9 cellular contexts compared by ENCODE assay signal in the genomic region with DNA sequence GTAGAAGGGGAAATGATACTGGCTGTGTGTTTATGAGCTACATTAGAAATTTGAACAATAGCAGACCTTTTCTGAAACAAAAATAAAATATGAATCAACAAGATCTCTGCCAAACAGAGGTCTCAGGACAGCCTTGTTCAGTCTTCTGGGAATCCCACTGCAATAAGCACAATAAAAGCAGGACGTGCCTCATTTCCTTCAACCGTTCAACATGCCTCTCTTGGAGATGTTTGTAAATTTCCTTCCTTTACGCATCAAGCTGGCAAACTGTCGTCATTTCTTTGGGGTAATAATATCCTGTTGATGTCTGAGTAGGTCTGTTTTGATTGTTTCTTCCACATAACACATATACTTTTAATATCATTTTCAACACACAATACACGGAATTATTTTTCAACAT.
A peak's percentile ranks its signal among the peaks of the same experiment; 100 is the strongest.
DNase-seq lines count a peak whose midpoint lies in the region; ATAC-seq, FAIRE-seq and TF ChIP-seq lines count a peak whose summit lies in the region.
"Had no signal": no experiment of that assay in that cellular context is flagged by ENCODE, and none has a peak within 500 bp of the region (broad histone marks: within the 10 kb centered on the region; RNA-seq: fewer than 3 reads in every experiment).

No MANE protein-coding gene starts in this region.

- DNase-seq in AG20443 (ENCODE audit: low spot score) (peak; percentile 30), M059J (ENCODE audit: low read depth) (peak; percentile 89), endodermal cell (no peak), naive B cell (peak; percentile 77), cerebellar cortex (ENCODE audit: low spot score) (no peak), urothelium cell line (ENCODE audit: low spot score) (no peak)
- DNase-seq in activated CD8-positive, alpha-beta memory T cell treated with anti-CD3 and anti-CD28 coated beads, Interleukin-2, amount 50 U/mL, for 4 hours: no peak

- no peaks in the 10 kb centered on the region for H3K27me3 ChIP-seq in endodermal cell (ENCODE audit: control insufficient read depth, insufficient read depth, low read length, poor library complexity, severe bottlenecking)

- H3K4me3 ChIP-seq in endodermal cell (ENCODE audit: low read length): no peak overlapping the region

- H3K27ac ChIP-seq in endodermal cell (ENCODE audit: low read depth, low read length): no peak overlapping the region

- no peaks in the 10 kb centered on the region for H3K27me3 Mint-ChIP-seq in endodermal cell (ENCODE audit: insufficient read depth)
- no peaks in the 10 kb centered on the region for H3K27me3 Mint-ChIP-seq in naive B cell

- H3K36me3 Mint-ChIP-seq in endodermal cell (ENCODE audit: low read depth) (no peaks in the 10 kb centered on the region), naive B cell (no peaks in the 10 kb centered on the region)

- 69 to 78% methylated on average over 2 to 5 of the region's 5 CpGs for WGBS in endodermal cell (ENCODE audit: insufficient coverage in 1 of 2, insufficient read length in 1 of 2), 2 experiments

- peaks cover 24% of the 10 kb centered on the region for H3K4me1 Mint-ChIP-seq in endodermal cell
- H3K4me1 Mint-ChIP-seq in naive B cell: peaks cover 27 to 48% (median 39%) of the 10 kb centered on the region in 3 donors

- H3K9ac ChIP-seq in endodermal cell (ENCODE audit: extremely low read depth, low read length, poor library complexity, severe bottlenecking): no peak overlapping the region

- H3K36me3 ChIP-seq in endodermal cell (ENCODE audit: control insufficient read depth, insufficient read depth, low read length): no peaks in the 10 kb centered on the region

- H3K4me3 Mint-ChIP-seq in endodermal cell: no peak overlapping the region
- peak overlapping the region; percentile 59 to 84 (median 80) for H3K4me3 Mint-ChIP-seq in naive B cell

- no peak for FAIRE-seq in urothelium cell line (lab: Jason Lieb, UNC)
- FAIRE-seq: G401.6 had no signal

- no peaks in the 10 kb centered on the region for H3K9me3 ChIP-seq in endodermal cell (ENCODE audit: control insufficient read depth, low read length)

- H3K4me1 ChIP-seq in endodermal cell (ENCODE audit: control insufficient read depth, insufficient read depth, low read length): no peaks in the 10 kb centered on the region

- ATAC-seq in naive B cell (ENCODE audit: low read depth in 2 of 2) (peak; percentile 78 to 80), GM18909 (IDR thresholded peaks at IDR 0.05; ENCODE audit: poor library complexity, unreplicated experiment) (no peak)

- H3K27ac Mint-ChIP-seq in endodermal cell (peak overlapping the region; percentile 32), naive B cell (peak overlapping the region; percentile 81 to 99 (median 95))

- no peaks in the 10 kb centered on the region for H3K9me3 Mint-ChIP-seq in endodermal cell
- H3K9me3 Mint-ChIP-seq in naive B cell: no peaks in the 10 kb centered on the region

- no peak for TF ChIP-seq CTCF in endodermal cell (conservative IDR thresholded peaks at IDR 0.05)

Comparison
In these comparisons a context has a peak if more than half of its experiments do, and no peak if none do; other contexts are left out.
1. DNase-seq: peak in AG20443 (single experiment), M059J (single experiment) and naive B cell (single experiment); none in endodermal cell (single experiment), cerebellar cortex (single experiment), urothelium cell line (single experiment) and activated CD8-positive, alpha-beta memory T cell treated with anti-CD3 and anti-CD28 coated beads, Interleukin-2, amount 50 U/mL, for 4 hours (single experiment).